ENCODE assay signal across 8 cellular contexts in the genomic region with DNA sequence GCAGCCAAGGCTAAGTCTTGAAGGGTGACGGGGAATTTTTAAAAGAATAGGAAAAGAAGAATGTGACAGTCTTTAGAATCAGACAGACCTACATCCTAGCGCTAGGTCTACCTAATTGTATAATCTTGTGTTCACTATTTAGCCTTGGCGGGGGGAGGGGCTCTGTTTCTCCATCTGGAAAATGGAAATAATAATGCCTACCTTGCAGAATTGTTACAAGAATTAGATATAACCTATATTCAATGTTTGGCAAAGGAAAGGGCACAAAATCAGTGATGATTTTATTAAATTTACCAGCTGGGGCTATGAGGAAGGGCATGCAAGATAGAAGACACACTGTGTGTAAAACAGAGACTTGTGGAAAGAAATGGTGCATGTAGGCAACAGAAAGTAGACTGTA.
"Had no signal": no experiment of that assay in that cellular context is flagged by ENCODE, and none has a peak within 500 bp of the region (broad histone marks: within the 10 kb centered on the region; RNA-seq: fewer than 3 reads in every experiment).

No MANE protein-coding gene starts in this region.

- H3K4me3 ChIP-seq: GM23338 had no signal

- FAIRE-seq: H1, H54, HTR-8/SVneo had no signal

- H2AFZ ChIP-seq: GM23338 had no signal

- H3K9ac ChIP-seq: KMS-11 had no signal

- H3K4me2 ChIP-seq: GM23338, KMS-11 had no signal

- DNase-seq: H9, HCEC 1CT, KBM-7 had no signal

- H3K27ac ChIP-seq: KMS-11 had no signal

- ATAC-seq: GM23338 had no signal
